ENCODE assay signal across 8 cellular contexts in genomic region chr5:61768692-61769281, GRCh38.
DNase-seq lines count a peak whose midpoint lies in the region; TF ChIP-seq lines count a peak whose summit lies in the region.

No MANE protein-coding gene starts in this region.

- peaks cover 9% of the 10 kb centered on the region for H3K27me3 Mint-ChIP-seq in activated naive CD4-positive, alpha-beta T cell treated with anti-CD3 and anti-CD28 coated beads for 36 hours (ENCODE audit: low read depth)
- peaks cover 20% of the 10 kb centered on the region for H3K27me3 Mint-ChIP-seq in nephron (ENCODE audit: low read depth)

- intact Hi-C loops in activated naive CD4-positive, alpha-beta T cell treated with anti-CD3 and anti-CD28 coated beads for 36 hours (cut with micrococcal nuclease): no loop called here
- intact Hi-C loops in sigmoid colon (cut with DNase I): no loop called here

- no peak overlapping the region for H3K27ac Mint-ChIP-seq in activated naive CD4-positive, alpha-beta T cell treated with anti-CD3 and anti-CD28 coated beads for 36 hours
- H3K27ac Mint-ChIP-seq in nephron: no peak overlapping the region

- TF ChIP-seq EP300 in sigmoid colon (IDR thresholded peaks at IDR 0.05): no peak

- H3K9me3 Mint-ChIP-seq in activated naive CD4-positive, alpha-beta T cell treated with anti-CD3 and anti-CD28 coated beads for 36 hours: no peaks in the 10 kb centered on the region
- peaks cover 7% of the 10 kb centered on the region for H3K9me3 Mint-ChIP-seq in nephron

- H3K27ac ChIP-seq in HEK293 (ENCODE audit: extremely low read depth, low read depth, low read length): no peak overlapping the region
- no peak overlapping the region for H3K27ac ChIP-seq in sigmoid colon

- H3K36me3 ChIP-seq in HEK293 (ENCODE audit: control insufficient read depth in 2 of 2, insufficient read depth in 1 of 2, low read length in 2 of 2): no peaks in the 10 kb centered on the region
- no peaks in the 10 kb centered on the region for H3K36me3 ChIP-seq in sigmoid colon

- POLR2A ChIA-PET in HEK293 (lab: Yijun Ruan, JAX): no interaction called here

- no peaks in the 10 kb centered on the region for H3K36me3 Mint-ChIP-seq in activated naive CD4-positive, alpha-beta T cell treated with anti-CD3 and anti-CD28 coated beads for 36 hours (ENCODE audit: low read depth)
- H3K36me3 Mint-ChIP-seq in nephron (ENCODE audit: low read depth): no peaks in the 10 kb centered on the region

- no peaks in the 10 kb centered on the region for H3K4me1 ChIP-seq in HEK293 (ENCODE audit: control insufficient read depth, insufficient read depth, low read length)
- no peaks in the 10 kb centered on the region for H3K4me1 ChIP-seq in sigmoid colon

- WGBS in sigmoid colon, 2 donors: 86 to 87% methylated on average over 5 of the region's 5 CpGs

- no peak overlapping the region for H3K4me3 Mint-ChIP-seq in activated naive CD4-positive, alpha-beta T cell treated with anti-CD3 and anti-CD28 coated beads for 36 hours
- no peak overlapping the region for H3K4me3 Mint-ChIP-seq in nephron

- peak; percentile 35; the same call in 1 of the 2 replicates for TF ChIP-seq CTCF in HEK293 (tag by site-specific recombination; IDR thresholded peaks at IDR 0.05)
- peak; percentile 43 for TF ChIP-seq CTCF in LNCaP clone FGC (IDR thresholded peaks at IDR 0.05; ENCODE audit: control insufficient read depth, extremely low read depth, insufficient read depth)
- TF ChIP-seq CTCF in nephron (IDR thresholded peaks at IDR 0.05; ENCODE audit: unreplicated experiment in 3 of 3): peak; percentile 35 to 46 (median 44)
- TF ChIP-seq CTCF in sigmoid colon (IDR thresholded peaks at IDR 0.05): no peak

- no peaks in the 10 kb centered on the region for H3K9me3 ChIP-seq in HEK293 (ENCODE audit: control insufficient read depth, insufficient read depth, low read depth, low read length)
- H3K9me3 ChIP-seq in sigmoid colon: no peaks in the 10 kb centered on the region

- H3K4me1 Mint-ChIP-seq in activated naive CD4-positive, alpha-beta T cell treated with anti-CD3 and anti-CD28 coated beads for 36 hours (ENCODE audit: low read depth): no peaks in the 10 kb centered on the region
- H3K4me1 Mint-ChIP-seq in nephron: no peaks in the 10 kb centered on the region

- CTCF ChIA-PET in activated naive CD4-positive, alpha-beta T cell treated with anti-CD3 and anti-CD28 coated beads for 36 hours (lab: Charles Lee): no interaction called here
- CTCF ChIA-PET in HEK293 (lab: Yijun Ruan, JAX): interaction anchor here (0.6 to 2.9 kb wide), 35 partner anchors 8 to 445 kb away, joined by 3 to 12 read pairs (median 3); no protein-coding TSS in a partner anchor

- H3K4me3 ChIP-seq in HEK293 (ENCODE audit: low read depth, low read length) (no peak overlapping the region), LNCaP clone FGC (ENCODE audit: low read depth, low read length) (no peak overlapping the region), sigmoid colon (no peak overlapping the region)

- H3K27me3 ChIP-seq in sigmoid colon: no peaks in the 10 kb centered on the region

- DNase-seq in activated naive CD4-positive, alpha-beta T cell treated with anti-CD3 and anti-CD28 coated beads for 36 hours: peak; percentile 6
- no peak for DNase-seq in activated naive CD4-positive, alpha-beta T cell treated with anti-CD3 and anti-CD28 coated beads, Interleukin-2, amount 50 U/mL, for 16 hours
- no peak for DNase-seq in LNCaP clone FGC (ENCODE audit: low read depth)
- DNase-seq in astrocyte of the hippocampus (ENCODE audit: low read depth, low spot score): peak; percentile 23
- no peak for DNase-seq in sigmoid colon
- DNase-seq in NCI-H187 treated with DMSO at 0.1 percent for 48 hours (lab: John Stamatoyannopoulos, UW): no peak

- no peak for TF ChIP-seq POLR2A in sigmoid colon (IDR thresholded peaks at IDR 0.05)

TF ChIP-seq in HEK293, 187 proteins besides CTCF, POLR2A, EP300 and RAD21:
- no peak for TF ChIP-seq ZSCAN30 (tag by site-specific recombination; IDR thresholded peaks at IDR 0.05)
- no peak for TF ChIP-seq FEZF1 (tag by site-specific recombination; IDR thresholded peaks at IDR 0.05)
- TF ChIP-seq ZNF350 (tag by site-specific recombination; IDR thresholded peaks at IDR 0.05): no peak
- no peak for TF ChIP-seq ZNF391 (tag by site-specific recombination; IDR thresholded peaks at IDR 0.05; ENCODE audit: borderline replicate concordance, low read depth)
- peak; percentile 65 for TF ChIP-seq PRDM1 (tag by site-specific recombination; IDR thresholded peaks at IDR 0.05)
- TF ChIP-seq PRDM2 (tag by site-specific recombination; IDR thresholded peaks at IDR 0.05; ENCODE audit: borderline replicate concordance): no peak
- TF ChIP-seq ZNF426 (tag by site-specific recombination; IDR thresholded peaks at IDR 0.05): no peak
- TF ChIP-seq ZNF280C (tag by site-specific recombination; IDR thresholded peaks at IDR 0.05): no peak

Comparison
In these comparisons a context has a peak if more than half of its experiments do, and no peak if none do; other contexts are left out.
1. DNase-seq: peak in activated naive CD4-positive, alpha-beta T cell treated with anti-CD3 and anti-CD28 coated beads for 36 hours (single experiment) and astrocyte of the hippocampus (single experiment); none in activated naive CD4-positive, alpha-beta T cell treated with anti-CD3 and anti-CD28 coated beads, Interleukin-2, amount 50 U/mL, for 16 hours (single experiment), LNCaP clone FGC (single experiment), sigmoid colon (single experiment) and NCI-H187 treated with DMSO at 0.1 percent for 48 hours (single experiment).
2. CTCF ChIP-seq: peak in HEK293 (single experiment), LNCaP clone FGC (single experiment) and nephron (3 of 3); none in sigmoid colon (0 of 4).